Comparison of ENCODE assay signal across 10 cellular contexts in the genomic region with DNA sequence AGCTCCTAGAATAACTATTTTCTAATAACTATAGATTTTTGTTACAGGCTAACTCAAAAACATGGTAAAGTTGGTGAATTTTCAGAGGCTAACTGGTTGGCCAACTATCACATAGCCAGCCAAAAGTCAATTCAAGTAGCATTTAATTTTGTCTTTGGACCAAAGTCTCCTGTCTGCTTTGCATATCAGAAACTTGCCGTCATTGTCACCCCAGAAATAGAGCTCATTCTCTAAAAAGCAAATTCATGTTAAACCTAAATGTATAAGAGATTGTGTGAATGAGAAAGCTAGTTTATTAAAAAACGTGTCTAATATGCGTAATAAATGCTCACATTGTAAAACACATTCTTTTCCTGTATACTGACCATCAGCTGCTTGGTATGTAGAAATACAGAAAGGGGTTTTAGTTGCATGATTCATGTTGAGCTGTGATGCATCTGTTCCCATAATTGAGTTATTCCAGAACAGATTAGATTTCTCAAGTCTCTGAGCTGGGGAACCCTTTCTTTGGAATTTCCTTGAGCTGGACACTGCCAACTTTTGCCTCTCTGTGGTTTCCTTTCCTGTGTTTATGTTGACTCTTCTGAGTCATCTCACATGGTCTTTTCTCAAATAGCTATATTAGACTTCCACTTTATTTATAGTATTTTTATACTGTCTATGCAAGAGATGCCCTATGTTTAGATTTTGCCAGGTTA. TPM values are rescaled to one million over a fixed set of nuclear protein-coding genes. Genes with fewer than 3 reads are reported as not detected.
DNase-seq lines count a peak whose midpoint lies in the region; ATAC-seq and TF ChIP-seq lines count a peak whose summit lies in the region.
"Had no signal": no experiment of that assay in that cellular context is flagged by ENCODE, and none has a peak within 500 bp of the region (broad histone marks: within the 10 kb centered on the region; RNA-seq: fewer than 3 reads in every experiment).

No MANE protein-coding gene starts in this region.

- CTCF ChIA-PET in activated CD8-positive, alpha-beta T cell treated with anti-CD3 and anti-CD28 coated beads for 36 hours (lab: Charles Lee), result interaction anchor here (1.1 kb wide), 1 partner anchor 19 kb away, joined by 3 read pairs; no protein-coding TSS in a partner anchor

- H3K27me3 ChIP-seq in foreskin keratinocyte (no peaks in the 10 kb centered on the region), thoracic aorta (replicated peaks; ENCODE audit: insufficient read depth) (no peaks in the 10 kb centered on the region)

- no peak overlapping the region for H3K27ac Mint-ChIP-seq in activated CD8-positive, alpha-beta T cell treated with anti-CD3 and anti-CD28 coated beads for 36 hours
- no peak overlapping the region for H3K27ac Mint-ChIP-seq in effector memory CD8-positive, alpha-beta T cell
- no peak overlapping the region for H3K27ac Mint-ChIP-seq in glutamatergic neuron (ENCODE audit: unreplicated experiment)

- peaks cover 17% of the 10 kb centered on the region for H3K4me1 ChIP-seq in foreskin keratinocyte
- peaks cover 27% of the 10 kb centered on the region in 2 donors for H3K4me1 ChIP-seq in thoracic aorta (ENCODE audit: control insufficient read depth in 1 of 2, low read depth in 2 of 2)
- H3K4me1 ChIP-seq: parathyroid adenoma had no signal

- H3K36me3 ChIP-seq in thoracic aorta, result no peaks in the 10 kb centered on the region

- peaks cover 13% of the 10 kb centered on the region for H3K9me3 Mint-ChIP-seq in activated CD8-positive, alpha-beta T cell treated with anti-CD3 and anti-CD28 coated beads for 36 hours
- H3K9me3 Mint-ChIP-seq in effector memory CD8-positive, alpha-beta T cell, result no peaks in the 10 kb centered on the region
- H3K9me3 Mint-ChIP-seq in glutamatergic neuron (ENCODE audit: unreplicated experiment), result no peaks in the 10 kb centered on the region

- POLR2A ChIA-PET in activated CD8-positive, alpha-beta T cell treated with anti-CD3 and anti-CD28 coated beads for 36 hours (lab: Charles Lee), result no interaction called here

- no peak overlapping the region for H3K4me3 ChIP-seq in thoracic aorta

- ATAC-seq in GM21529 (IDR thresholded peaks at IDR 0.05; ENCODE audit: unreplicated experiment) (peak; percentile 51), foreskin keratinocyte (peak; percentile 98), thoracic aorta (ENCODE audit: insufficient number of reproducible peaks, low FRiP score, low read depth) (peak; percentile 96)
- no peak for ATAC-seq in activated CD8-positive, alpha-beta T cell treated with anti-CD3 and anti-CD28 coated beads for 36 hours
- no peak for ATAC-seq in effector memory CD8-positive, alpha-beta T cell (replicated peaks)

- no peaks in the 10 kb centered on the region for H3K27me3 Mint-ChIP-seq in activated CD8-positive, alpha-beta T cell treated with anti-CD3 and anti-CD28 coated beads for 36 hours
- no peaks in the 10 kb centered on the region for H3K27me3 Mint-ChIP-seq in effector memory CD8-positive, alpha-beta T cell
- no peaks in the 10 kb centered on the region for H3K27me3 Mint-ChIP-seq in glutamatergic neuron (ENCODE audit: unreplicated experiment)

- intact Hi-C loops in activated CD8-positive, alpha-beta T cell treated with anti-CD3 and anti-CD28 coated beads for 36 hours (cut with micrococcal nuclease), result no loop called here

- peak; percentile 95 for DNase-seq in RPMI7951 (ENCODE audit: low read depth)
- peak; percentile 92 to 95 for DNase-seq in foreskin keratinocyte
- no peak for DNase-seq in thoracic aorta (ENCODE audit: low spot score)
- no peak for DNase-seq in activated CD8-positive, alpha-beta T cell treated with anti-CD3 and anti-CD28 coated beads for 36 hours
- DNase-seq in effector memory CD8-positive, alpha-beta T cell, result no peak
- no peak for DNase-seq in medulla oblongata (ENCODE audit: extremely low spot score)
- DNase-seq in glutamatergic neuron, result no peak

- peaks cover 39% of the 10 kb centered on the region for H3K4me1 Mint-ChIP-seq in activated CD8-positive, alpha-beta T cell treated with anti-CD3 and anti-CD28 coated beads for 36 hours (ENCODE audit: low read depth)
- H3K4me1 Mint-ChIP-seq in effector memory CD8-positive, alpha-beta T cell (ENCODE audit: low read depth in 2 of 2), result peaks cover 14 to 22% of the 10 kb centered on the region in 2 donors
- H3K4me1 Mint-ChIP-seq in glutamatergic neuron (ENCODE audit: low read depth, unreplicated experiment), result no peaks in the 10 kb centered on the region

- H3K4me3 Mint-ChIP-seq in activated CD8-positive, alpha-beta T cell treated with anti-CD3 and anti-CD28 coated beads for 36 hours, result no peak overlapping the region
- no peak overlapping the region for H3K4me3 Mint-ChIP-seq in effector memory CD8-positive, alpha-beta T cell
- H3K4me3 Mint-ChIP-seq in glutamatergic neuron (ENCODE audit: unreplicated experiment), result no peak overlapping the region

- H3K36me3 Mint-ChIP-seq in activated CD8-positive, alpha-beta T cell treated with anti-CD3 and anti-CD28 coated beads for 36 hours (ENCODE audit: low read depth), result peaks cover 20% of the 10 kb centered on the region
- H3K36me3 Mint-ChIP-seq in effector memory CD8-positive, alpha-beta T cell (ENCODE audit: insufficient read depth), result no peaks in the 10 kb centered on the region
- no peaks in the 10 kb centered on the region for H3K36me3 Mint-ChIP-seq in glutamatergic neuron (ENCODE audit: unreplicated experiment)

- H3K27ac ChIP-seq in foreskin keratinocyte (peak overlapping the region; percentile 68), thoracic aorta (peak overlapping the region; percentile 5 to 46)
- H3K27ac ChIP-seq: HL-60, parathyroid adenoma had no signal

- TF ChIP-seq CTCF in foreskin keratinocyte (conservative IDR thresholded peaks at IDR 0.05) (no peak), thoracic aorta (IDR thresholded peaks at IDR 0.05) (no peak), glutamatergic neuron (IDR thresholded peaks at IDR 0.05; ENCODE audit: partially characterized antibody, unreplicated experiment) (no peak)
- TF ChIP-seq CTCF in activated CD8-positive, alpha-beta T cell treated with anti-CD3 and anti-CD28 coated beads for 36 hours (IDR thresholded peaks at IDR 0.05), result no peak

- H3K9me3 ChIP-seq in thoracic aorta, result no peaks in the 10 kb centered on the region

RNA-seq across cellular contexts. Expression of a gene that starts 7.3 kb away (rescaled TPM):
- total RNA-seq in RPMI7951 (2014; rRNA removed; shearing (Covaris generic)), result 11.3 and 17.2 TPM in 2 replicates
- total RNA-seq in foreskin keratinocyte (16.3 and 18.2 TPM in 2 replicates), thoracic aorta (10 to 100 TPM in 1 of 2 donors, 1 to 10 TPM in 1; 8.0 to 22.9 TPM), glutamatergic neuron (ENCODE audit: unreplicated experiment) (10.7 TPM)
- 3.0 and 3.8 TPM in 2 replicates for polyA plus RNA-seq in foreskin keratinocyte
- 10 to 100 TPM; 13.0 to 13.2 TPM for total RNA-seq in activated CD8-positive, alpha-beta T cell treated with anti-CD3 and anti-CD28 coated beads for 36 hours

Comparison
In these comparisons a context has a peak if more than half of its experiments do, and no peak if none do; other contexts are left out.
1. ATAC-seq: peak in GM21529 (single experiment), foreskin keratinocyte (single experiment) and thoracic aorta (single experiment); none in activated CD8-positive, alpha-beta T cell treated with anti-CD3 and anti-CD28 coated beads for 36 hours (single experiment) and effector memory CD8-positive, alpha-beta T cell (single experiment).
2. DNase-seq: peak in RPMI7951 (single experiment) and foreskin keratinocyte (2 of 2); none in thoracic aorta (single experiment), activated CD8-positive, alpha-beta T cell treated with anti-CD3 and anti-CD28 coated beads for 36 hours (single experiment), effector memory CD8-positive, alpha-beta T cell (0 of 3), medulla oblongata (single experiment) and glutamatergic neuron (single experiment).